8 cellular contexts compared by ENCODE assay signal in the genomic region with DNA sequence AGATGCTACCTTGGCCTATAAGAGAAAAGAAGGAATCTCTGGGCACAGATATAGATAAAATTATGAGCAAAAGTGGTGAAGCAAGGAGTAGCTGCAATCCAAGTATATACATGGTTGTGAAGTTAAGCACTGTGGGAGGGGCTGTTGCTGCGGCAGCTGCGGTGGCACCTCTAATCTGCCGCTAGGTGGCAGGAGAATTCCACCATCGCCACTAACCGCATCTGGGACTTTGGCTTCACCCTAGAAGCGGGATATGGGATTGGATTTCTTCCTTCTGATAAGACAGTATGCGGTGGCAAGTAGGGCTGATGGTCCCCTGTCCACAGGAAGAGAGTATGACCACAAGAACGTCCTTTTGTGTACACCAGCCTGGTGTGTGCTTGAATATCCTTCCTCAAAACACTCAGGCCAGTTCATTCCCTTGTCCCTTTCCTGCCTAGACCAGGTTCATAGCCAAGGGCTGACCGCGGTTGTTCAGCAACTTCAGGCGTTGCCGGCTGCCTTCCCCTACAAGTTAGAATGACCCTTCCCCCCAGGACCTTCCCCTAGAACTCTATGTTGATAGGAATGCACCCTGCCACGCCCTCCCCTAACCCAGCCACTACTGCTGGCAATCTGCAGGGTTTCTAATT. TPM values are rescaled to one million over a fixed set of nuclear protein-coding genes. Genes with fewer than 3 reads are reported as not detected.
DNase-seq lines count a peak whose midpoint lies in the region; ATAC-seq and TF ChIP-seq lines count a peak whose summit lies in the region.

No MANE protein-coding gene starts in this region.

- H3K9ac ChIP-seq in DND-41 (ENCODE audit: low read depth, low read length): no peak overlapping the region

- no peaks in the 10 kb centered on the region for H3K36me3 ChIP-seq in DND-41 (ENCODE audit: insufficient read depth, low read length)
- no peaks in the 10 kb centered on the region for H3K36me3 ChIP-seq in ovary

- H3K9me3 ChIP-seq in DND-41 (ENCODE audit: insufficient read depth, low read length, severe bottlenecking) (no peaks in the 10 kb centered on the region), ovary (no peaks in the 10 kb centered on the region)

- no peak overlapping the region for H3K4me2 ChIP-seq in DND-41 (ENCODE audit: insufficient read depth, low read length)

- peak; percentile 94 for TF ChIP-seq CTCF in DND-41 (IDR thresholded peaks at IDR 0.05; ENCODE audit: borderline replicate concordance, extremely low read depth, low read length, poor library complexity, severe bottlenecking)
- peak; percentile 62 to 68 (median 67) for TF ChIP-seq CTCF in ovary (IDR thresholded peaks at IDR 0.05)

- no peak overlapping the region for H2AFZ ChIP-seq in DND-41 (ENCODE audit: low read depth, low read length)

- H3K27me3 ChIP-seq in DND-41 (ENCODE audit: insufficient read depth, low read length, poor library complexity) (no peaks in the 10 kb centered on the region), ovary (no peaks in the 10 kb centered on the region)

- intact Hi-C loops in ovary (cut with DNase I): loop anchor here in 2 of 4 donors (5.0 kb wide), 1 partner anchor 235 kb away; no protein-coding TSS in a partner anchor

- no peak overlapping the region for H3K27ac ChIP-seq in DND-41 (ENCODE audit: low read length)
- no peak overlapping the region for H3K27ac ChIP-seq in ovary

- no peak overlapping the region for H3K4me3 ChIP-seq in DND-41 (ENCODE audit: low read depth in 1 of 2, low read length in 2 of 2)
- H3K4me3 ChIP-seq in ovary: no peak overlapping the region

- DNase-seq in DND-41: peak; percentile 56
- DNase-seq in NCI-H748 treated with DMSO at 0.1 percent for 48 hours (lab: John Stamatoyannopoulos, UW): peak; percentile 42
- peak; percentile 46 to 60 for DNase-seq in activated T-cell treated with anti-CD3 and anti-CD28 coated beads, Interleukin-2, amount 50 U/mL, for 48 hours
- DNase-seq in glomerular endothelial cell (ENCODE audit: extremely low read depth, low read depth, low spot score): peak; percentile 14
- DNase-seq in ovary: peak; percentile 46 to 77 (median 61)
- no peak for DNase-seq in NCI-H187 treated with DMSO at 0.1 percent for 48 hours (lab: John Stamatoyannopoulos, UW)

- WGBS in ovary, 3 donors: 10 to 19% (median 15%) methylated on average over 13 of the region's 13 CpGs

- H3K4me1 ChIP-seq in DND-41 (ENCODE audit: insufficient read depth, low read length) (no peaks in the 10 kb centered on the region), ovary (ENCODE audit: insufficient read depth) (no peaks in the 10 kb centered on the region)

- no peak for TF ChIP-seq EP300 in ovary (IDR thresholded peaks at IDR 0.05)

- H4K20me1 ChIP-seq in DND-41 (ENCODE audit: insufficient read depth, low read length): no peaks in the 10 kb centered on the region; the same call in 1 of the 2 replicates

- no peak for TF ChIP-seq POLR2A in ovary (IDR thresholded peaks at IDR 0.05)

- peak; percentile 74; the same call in 2 of the 3 replicates for ATAC-seq in DND-41 (ENCODE audit: insufficient read depth, low read depth)
- ATAC-seq in HG03432 (IDR thresholded peaks at IDR 0.05; ENCODE audit: unreplicated experiment): peak; percentile 69
- no peak for ATAC-seq in GM21367 (IDR thresholded peaks at IDR 0.05; ENCODE audit: unreplicated experiment)

- H3K79me2 ChIP-seq in DND-41 (ENCODE audit: insufficient read depth, low read length): no peaks in the 10 kb centered on the region

RNA-seq across cellular contexts. Expression of gene MAGEL2, which starts 5.1 kb away (rescaled TPM):
- total RNA-seq in glomerular endothelial cell: 0.12 and 0.39 TPM in 2 replicates
- 1 to 10 TPM; 1.5 to 4.3 (median 2.4) TPM for total RNA-seq in ovary
- polyA plus RNA-seq in ovary: 1 to 10 TPM in 1 of 2 donors, under 1 TPM in 1; 0.75 to 1.7 TPM

RNA-seq across cellular contexts. Expression of gene NDN, which starts 44.6 kb away (rescaled TPM):
- 47.8 and 63.3 TPM in 2 replicates for total RNA-seq in glomerular endothelial cell
- total RNA-seq in ovary: 100 to 1,000 TPM in 5 of 7 donors, 10 to 100 TPM in 2; 85.6 to 137 (median 112) TPM
- 100 to 1,000 TPM in 1 of 2 donors, 10 to 100 TPM in 1; 77.9 to 105 TPM for polyA plus RNA-seq in ovary
